Comparison of ENCODE assay signal across 8 cellular contexts in genomic region chr15:71802770-71803169, GRCh38. TPM values are rescaled to one million over a fixed set of nuclear protein-coding genes. Genes with fewer than 3 reads are reported as not detected.
DNase-seq lines count a peak whose midpoint lies in the region; ATAC-seq and TF ChIP-seq lines count a peak whose summit lies in the region.
"Had no signal": no experiment of that assay in that cellular context is flagged by ENCODE, and none has a peak within 500 bp of the region (broad histone marks: within the 10 kb centered on the region; RNA-seq: fewer than 3 reads in every experiment).

No MANE protein-coding gene starts in this region.

- no peak overlapping the region for H3K9ac ChIP-seq in endodermal cell (ENCODE audit: extremely low read depth, low read length, poor library complexity, severe bottlenecking)

- no peaks in the 10 kb centered on the region for H4K20me1 ChIP-seq in OCI-LY7 (ENCODE audit: insufficient read depth, low read length)

- intact Hi-C loops in OCI-LY7 (cut with micrococcal nuclease; ENCODE audit: unreplicated experiment) = loop anchor here (5.0 kb wide), 1 partner anchor 355 kb away; no protein-coding TSS in a partner anchor
- intact Hi-C loops in prostate gland (cut with DNase I) = loop anchor here (5.0 kb wide), 2 partner anchors 60 to 415 kb away; no protein-coding TSS in a partner anchor

- no peaks in the 10 kb centered on the region for H3K36me3 Mint-ChIP-seq in endodermal cell (ENCODE audit: low read depth)

- H3K4me3 Mint-ChIP-seq in endodermal cell = no peak overlapping the region

- peaks cover 3% of the 10 kb centered on the region for H3K9me3 Mint-ChIP-seq in endodermal cell

- TF ChIP-seq CTCF in GM13976 (IDR thresholded peaks at IDR 0.05; ENCODE audit: borderline replicate concordance, control extremely low read depth, extremely low read depth, insufficient read depth, missing control alignments) = peak; percentile 53
- TF ChIP-seq CTCF in OCI-LY7 (conservative IDR thresholded peaks at IDR 0.05; ENCODE audit: low read length) = peak; percentile 57
- TF ChIP-seq CTCF in endodermal cell (conservative IDR thresholded peaks at IDR 0.05) = peak; percentile 85
- TF ChIP-seq CTCF in prostate gland (IDR thresholded peaks at IDR 0.05) = peak in 2 of 4 experiments; percentile 29 to 32

- no peak overlapping the region for H3K4me3 ChIP-seq in OCI-LY7 (ENCODE audit: low read depth, low read length, poor library complexity, severe bottlenecking)
- H3K4me3 ChIP-seq in endodermal cell (ENCODE audit: low read length) = no peak overlapping the region
- no peak overlapping the region for H3K4me3 ChIP-seq in prostate gland

- no peak for ATAC-seq in GM18873 (IDR thresholded peaks at IDR 0.05; ENCODE audit: low FRiP score, unreplicated experiment)

- peaks cover 24% of the 10 kb centered on the region for H3K4me1 Mint-ChIP-seq in endodermal cell

- H3K9me2 ChIP-seq in OCI-LY7 (ENCODE audit: insufficient read depth, low read length) = no peaks in the 10 kb centered on the region

- H2AFZ ChIP-seq in OCI-LY7 (ENCODE audit: low read length) = no peak overlapping the region

- H3K36me3 ChIP-seq in OCI-LY7 (ENCODE audit: insufficient read depth, low read length) (no peaks in the 10 kb centered on the region), endodermal cell (ENCODE audit: control insufficient read depth, insufficient read depth, low read length) (no peaks in the 10 kb centered on the region), prostate gland (no peaks in the 10 kb centered on the region)

- TF ChIP-seq POLR2A in prostate gland (IDR thresholded peaks at IDR 0.05) = no peak

- BruUV-seq in OCI-LY7 (replicated peaks; lab: Mats Ljungman, UMichigan) = no TSS peak

- H3K79me2 ChIP-seq in OCI-LY7 (ENCODE audit: insufficient read depth, low read depth, low read length) = no peaks in the 10 kb centered on the region

- no peaks in the 10 kb centered on the region for H3K27me3 ChIP-seq in endodermal cell (ENCODE audit: control insufficient read depth, insufficient read depth, low read length, poor library complexity, severe bottlenecking)
- no peaks in the 10 kb centered on the region for H3K27me3 ChIP-seq in prostate gland (replicated peaks; ENCODE audit: insufficient read depth)

- H3K4me1 ChIP-seq in OCI-LY7 (ENCODE audit: insufficient read depth, low read length, poor library complexity, severe bottlenecking) (peaks cover 7% of the 10 kb centered on the region), endodermal cell (ENCODE audit: control insufficient read depth, insufficient read depth, low read length) (peaks cover 14% of the 10 kb centered on the region), prostate gland (replicated peaks) (no peaks in the 10 kb centered on the region)

- POLR2A ChIA-PET in OCI-LY7 (lab: Charles Lee) = no interaction called here

- H3K4me2 ChIP-seq in OCI-LY7 (ENCODE audit: low read length) = no peak overlapping the region

- H3K27ac Mint-ChIP-seq in endodermal cell = no peak overlapping the region

- in situ Hi-C loops in GM13976 (cut with MboI; ENCODE audit: low sequenced_read_pairs, unreplicated experiment) = no loop called here

- DNase-seq in GM13976 (ENCODE audit: low spot score) (peak; percentile 75), OCI-LY7 (ENCODE audit: low spot score) (no peak), endodermal cell (peak; percentile 87), prostate gland (ENCODE audit: low spot score) (no peak), NCI-H2107 treated with DMSO at 0.1 percent for 48 hours (lab: John Stamatoyannopoulos, UW; ENCODE audit: unreplicated experiment) (no peak)
- peak; percentile 46 for DNase-seq in stimulated activated CD4-positive, alpha-beta T cell treated with anti-CD3 and anti-CD28 coated beads, Interleukin-15, amount 100 ng/mL, for 24 hours

- H3K9me3 ChIP-seq in OCI-LY7 (ENCODE audit: low read length) = no peaks in the 10 kb centered on the region
- no peaks in the 10 kb centered on the region for H3K9me3 ChIP-seq in endodermal cell (ENCODE audit: control insufficient read depth, low read length)
- no peaks in the 10 kb centered on the region for H3K9me3 ChIP-seq in prostate gland

- WGBS in endodermal cell (ENCODE audit: insufficient coverage in 1 of 2, insufficient read length in 1 of 2), 2 experiments = 88 to 100% methylated on average over 1 to 20 of the region's 21 CpGs
- 75% methylated on average over 21 of the region's 21 CpGs for WGBS in prostate gland

- H3K27ac ChIP-seq in OCI-LY7 (ENCODE audit: low read depth, low read length, poor library complexity, severe bottlenecking) (no peak overlapping the region), endodermal cell (ENCODE audit: low read depth, low read length) (no peak overlapping the region), prostate gland (no peak overlapping the region)

- H3K27me3 Mint-ChIP-seq in endodermal cell (ENCODE audit: insufficient read depth) = peaks cover under 1% of the 10 kb centered on the region

- CTCF ChIA-PET in OCI-LY7 (lab: Charles Lee; ENCODE audit: unreplicated experiment) = no interaction called here

RNA-seq across cellular contexts. Expression of gene NR2E3, which starts 7.6 kb away (rescaled TPM):
- total RNA-seq in OCI-LY7 (2014; rRNA removed; shearing (Covaris generic)) = 0.10 TPM in 1 of 2 replicates, not detected in the other
- not detected in 2 replicates for total RNA-seq in OCI-LY7 (2022)
- total RNA-seq in endodermal cell = under 1 TPM; 0.15 to 0.55 TPM
- 0.28 TPM for polyA plus RNA-seq in endodermal cell (2013, experiment 1 of 2)
- polyA plus RNA-seq in endodermal cell (2013, experiment 2 of 2) = not detected
- total RNA-seq in prostate gland = 1 to 10 TPM in 1 of 2 donors, under 1 TPM in 1; 0.51 to 2.1 TPM
- total RNA-seq: lower leg skin had no signal

Comparison
In these comparisons a context has a peak if more than half of its experiments do, and no peak if none do; other contexts are left out.
1. DNase-seq: peak in GM13976 (single experiment), endodermal cell (single experiment) and stimulated activated CD4-positive, alpha-beta T cell treated with anti-CD3 and anti-CD28 coated beads, Interleukin-15, amount 100 ng/mL, for 24 hours (single experiment); none in OCI-LY7 (single experiment), prostate gland (single experiment) and NCI-H2107 treated with DMSO at 0.1 percent for 48 hours (single experiment).